In genomic region chr12:113515082-113515856, GRCh38 we compare ENCODE assay signal across 1 cellular context.
TF ChIP-seq lines count a peak whose summit lies in the region.

No MANE protein-coding gene starts in this region.

TF ChIP-seq in A549, 52 proteins besides CTCF, POLR2A, EP300 and RAD21:
- TF ChIP-seq ATOH8 (CRISPR knock-in tag; IDR thresholded peaks at IDR 0.05; ENCODE audit: low read depth) (no peak), NR3C1 (IDR thresholded peaks at IDR 0.05) (no peak), PHF8 (IDR thresholded peaks at IDR 0.05; ENCODE audit: borderline replicate concordance, low read depth) (no peak), HOXA7 (CRISPR knock-in tag; IDR thresholded peaks at IDR 0.05) (no peak), HMGXB4 (CRISPR knock-in tag; IDR thresholded peaks at IDR 0.05; ENCODE audit: borderline replicate concordance) (no peak), ZC3H11A (IDR thresholded peaks at IDR 0.05) (no peak), HOXB5 (CRISPR knock-in tag; IDR thresholded peaks at IDR 0.05) (no peak)
